2 cellular contexts compared by ENCODE assay signal in genomic region chr5:173721259-173722232, GRCh38.
TF ChIP-seq lines count a peak whose summit lies in the region.

No MANE protein-coding gene starts in this region.

TF ChIP-seq in IMR-90, 13 proteins besides CTCF, POLR2A, EP300 and RAD21 (continued from another document):
- TF ChIP-seq, protein P1, sequence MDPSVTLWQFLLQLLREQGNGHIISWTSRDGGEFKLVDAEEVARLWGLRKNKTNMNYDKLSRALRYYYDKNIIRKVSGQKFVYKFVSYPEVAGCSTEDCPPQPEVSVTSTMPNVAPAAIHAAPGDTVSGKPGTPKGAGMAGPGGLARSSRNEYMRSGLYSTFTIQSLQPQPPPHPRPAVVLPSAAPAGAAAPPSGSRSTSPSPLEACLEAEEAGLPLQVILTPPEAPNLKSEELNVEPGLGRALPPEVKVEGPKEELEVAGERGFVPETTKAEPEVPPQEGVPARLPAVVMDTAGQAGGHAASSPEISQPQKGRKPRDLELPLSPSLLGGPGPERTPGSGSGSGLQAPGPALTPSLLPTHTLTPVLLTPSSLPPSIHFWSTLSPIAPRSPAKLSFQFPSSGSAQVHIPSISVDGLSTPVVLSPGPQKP (IDR thresholded peaks at IDR 0.05; ENCODE audit: borderline replicate concordance, low read depth, low read length) = no peak
- TF ChIP-seq SMC3 (IDR thresholded peaks at IDR 0.05; ENCODE audit: low read depth, low read length) (no peak), CEBPB (IDR thresholded peaks at IDR 0.05; ENCODE audit: low read depth, low read length) (no peak), MAFK (IDR thresholded peaks at IDR 0.05; ENCODE audit: low read depth, low read length) (no peak), RFX5 (IDR thresholded peaks at IDR 0.05; ENCODE audit: low read depth, low read length) (no peak), MAZ (IDR thresholded peaks at IDR 0.05; ENCODE audit: borderline replicate concordance, low read depth, low read length) (no peak)

TF ChIP-seq in WTC11, 78 proteins besides CTCF, POLR2A, EP300 and RAD21 (continued from another document):
- TF ChIP-seq, protein P2, sequence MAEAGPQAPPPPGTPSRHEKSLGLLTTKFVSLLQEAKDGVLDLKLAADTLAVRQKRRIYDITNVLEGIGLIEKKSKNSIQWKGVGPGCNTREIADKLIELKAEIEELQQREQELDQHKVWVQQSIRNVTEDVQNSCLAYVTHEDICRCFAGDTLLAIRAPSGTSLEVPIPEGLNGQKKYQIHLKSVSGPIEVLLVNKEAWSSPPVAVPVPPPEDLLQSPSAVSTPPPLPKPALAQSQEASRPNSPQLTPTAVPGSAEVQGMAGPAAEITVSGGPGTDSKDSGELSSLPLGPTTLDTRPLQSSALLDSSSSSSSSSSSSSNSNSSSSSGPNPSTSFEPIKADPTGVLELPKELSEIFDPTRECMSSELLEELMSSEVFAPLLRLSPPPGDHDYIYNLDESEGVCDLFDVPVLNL (CRISPR knock-in tag; IDR thresholded peaks at IDR 0.05; ENCODE audit: borderline replicate concordance, low read depth) = no peak
- TF ChIP-seq KAT7 (CRISPR knock-in tag; IDR thresholded peaks at IDR 0.05; ENCODE audit: borderline replicate concordance) (no peak), HMGA2 (CRISPR knock-in tag; IDR thresholded peaks at IDR 0.05) (no peak), ELF4 (CRISPR knock-in tag; IDR thresholded peaks at IDR 0.05; ENCODE audit: low read depth) (no peak), JAZF1 (CRISPR knock-in tag; IDR thresholded peaks at IDR 0.05) (no peak), ZBTB21 (CRISPR knock-in tag; IDR thresholded peaks at IDR 0.05; ENCODE audit: borderline replicate concordance) (no peak), MXD4 (CRISPR knock-in tag; IDR thresholded peaks at IDR 0.05; ENCODE audit: borderline replicate concordance) (no peak), ATF3 (CRISPR knock-in tag; conservative IDR thresholded peaks at IDR 0.05) (no peak), AFF4 (CRISPR knock-in tag; IDR thresholded peaks at IDR 0.05; ENCODE audit: borderline replicate concordance) (no peak), FOXK1 (CRISPR knock-in tag; IDR thresholded peaks at IDR 0.05) (no peak), EMX1 (CRISPR knock-in tag; IDR thresholded peaks at IDR 0.05) (no peak), ZSCAN18 (CRISPR knock-in tag; IDR thresholded peaks at IDR 0.05) (no peak), PRDM15 (CRISPR knock-in tag; IDR thresholded peaks at IDR 0.05) (no peak), TCF7 (CRISPR knock-in tag; IDR thresholded peaks at IDR 0.05; ENCODE audit: low read depth) (no peak)
- TF ChIP-seq, protein P3, sequence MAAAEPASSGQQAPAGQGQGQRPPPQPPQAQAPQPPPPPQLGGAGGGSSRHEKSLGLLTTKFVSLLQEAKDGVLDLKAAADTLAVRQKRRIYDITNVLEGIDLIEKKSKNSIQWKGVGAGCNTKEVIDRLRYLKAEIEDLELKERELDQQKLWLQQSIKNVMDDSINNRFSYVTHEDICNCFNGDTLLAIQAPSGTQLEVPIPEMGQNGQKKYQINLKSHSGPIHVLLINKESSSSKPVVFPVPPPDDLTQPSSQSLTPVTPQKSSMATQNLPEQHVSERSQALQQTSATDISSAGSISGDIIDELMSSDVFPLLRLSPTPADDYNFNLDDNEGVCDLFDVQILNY (CRISPR knock-in tag; IDR thresholded peaks at IDR 0.05) = no peak
- TF ChIP-seq, protein P4, sequence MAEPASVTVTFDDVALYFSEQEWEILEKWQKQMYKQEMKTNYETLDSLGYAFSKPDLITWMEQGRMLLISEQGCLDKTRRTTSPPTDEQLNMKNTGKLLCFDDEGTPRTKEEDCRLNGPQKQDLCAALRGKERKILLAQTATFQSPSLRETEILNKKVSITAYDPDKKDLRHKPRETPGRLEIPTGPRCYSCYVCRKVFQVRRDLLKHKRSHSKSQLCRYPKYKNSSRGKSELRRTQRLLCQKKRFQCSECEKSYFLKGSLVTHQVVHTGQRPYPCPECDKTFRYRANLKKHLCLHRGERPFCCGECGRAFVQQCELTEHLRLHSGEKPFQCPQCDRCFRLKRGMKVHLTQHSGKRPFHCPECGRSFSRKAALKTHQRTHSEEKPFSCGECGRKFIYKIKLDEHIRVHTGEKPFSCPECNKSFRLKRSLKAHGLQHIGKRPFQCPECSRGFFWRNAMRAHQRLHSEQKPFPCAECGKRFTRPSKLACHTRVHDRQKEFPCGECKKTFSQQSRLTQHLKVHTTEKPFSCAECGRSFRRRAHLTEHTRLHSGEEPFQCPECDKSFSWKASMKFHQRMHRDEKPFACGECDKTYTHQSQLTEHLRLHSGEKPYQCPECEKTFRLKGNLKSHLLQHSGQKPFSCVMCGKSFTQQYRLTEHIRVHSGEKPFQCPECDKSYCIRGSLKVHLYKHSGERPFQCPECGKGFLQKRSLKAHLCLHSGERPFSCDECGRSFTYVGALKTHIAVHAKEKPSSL (CRISPR knock-in tag; conservative IDR thresholded peaks at IDR 0.05) = no peak
